Comparison of ENCODE assay signal across 8 cellular contexts in genomic region chr3:113606539-113607218, GRCh38.
A peak's percentile ranks its signal among the peaks of the same experiment; 100 is the strongest.
DNase-seq lines count a peak whose midpoint lies in the region; ATAC-seq lines count a peak whose summit lies in the region.

No MANE protein-coding gene starts in this region.

- H3K27me3 Mint-ChIP-seq in activated CD8-positive, alpha-beta T cell treated with anti-CD3 and anti-CD28 coated beads, Interleukin-2, amount 10 ng/mL, durations not matched to agents 7 days and 5 days (ENCODE audit: low read depth) = no peaks in the 10 kb centered on the region

- peak overlapping the region; percentile 9 for H3K4me3 Mint-ChIP-seq in activated CD8-positive, alpha-beta T cell treated with anti-CD3 and anti-CD28 coated beads, Interleukin-2, amount 10 ng/mL, durations not matched to agents 7 days and 5 days

- POLR2A ChIA-PET in activated CD8-positive, alpha-beta T cell treated with anti-CD3 and anti-CD28 coated beads, Interleukin-2, amount 10 ng/mL, durations not matched to agents 7 days and 5 days (lab: Charles Lee) = interaction anchor here (1.1 kb wide), 1 partner anchor 87 kb away, joined by 3 read pairs; no protein-coding TSS in a partner anchor

- H3K4me1 Mint-ChIP-seq in activated CD8-positive, alpha-beta T cell treated with anti-CD3 and anti-CD28 coated beads, Interleukin-2, amount 10 ng/mL, durations not matched to agents 7 days and 5 days (ENCODE audit: low read depth) = peaks cover 35% of the 10 kb centered on the region

- H3K9me3 Mint-ChIP-seq in activated CD8-positive, alpha-beta T cell treated with anti-CD3 and anti-CD28 coated beads, Interleukin-2, amount 10 ng/mL, durations not matched to agents 7 days and 5 days (ENCODE audit: insufficient read depth) = no peaks in the 10 kb centered on the region

- H3K36me3 Mint-ChIP-seq in activated CD8-positive, alpha-beta T cell treated with anti-CD3 and anti-CD28 coated beads, Interleukin-2, amount 10 ng/mL, durations not matched to agents 7 days and 5 days (ENCODE audit: low read depth) = peaks cover 61% of the 10 kb centered on the region

- peak in 4 of 6 experiments; percentile 2 to 54 (median 46) for DNase-seq in stimulated activated naive CD4-positive, alpha-beta T cell (lab: John Stamatoyannopoulos, UW)
- DNase-seq in stimulated activated naive CD4-positive, alpha-beta T cell treated with Interleukin-2 at 50 U/mL for 16 hours (lab: John Stamatoyannopoulos, UW) = no peak
- peak; percentile 79 for DNase-seq in activated CD8-positive, alpha-beta T cell treated with anti-CD3 and anti-CD28 coated beads, Interleukin-2, amount 10 ng/mL, durations not matched to agents 7 days and 5 days
- peak; percentile 8 to 17 (median 8) for DNase-seq in stimulated activated CD4-positive, alpha-beta T cell treated with anti-CD3 and anti-CD28 coated beads, Interleukin-12 subunit alpha, Interleukin-12 subunit beta, amount 100 ng/mL, for 48 hours (ENCODE audit: low read depth in 2 of 3, low spot score in 1 of 3)
- DNase-seq in islet precursor cell (no peak), NCI-H128 (lab: John Stamatoyannopoulos, UW; ENCODE audit: unreplicated experiment) (no peak), NCI-H526 treated with DMSO at 0.1 percent for 48 hours (lab: John Stamatoyannopoulos, UW) (no peak)

- peak overlapping the region; percentile 74 for H3K27ac Mint-ChIP-seq in activated CD8-positive, alpha-beta T cell treated with anti-CD3 and anti-CD28 coated beads, Interleukin-2, amount 10 ng/mL, durations not matched to agents 7 days and 5 days

- CTCF ChIA-PET in activated CD8-positive, alpha-beta T cell treated with anti-CD3 and anti-CD28 coated beads, Interleukin-2, amount 10 ng/mL, durations not matched to agents 7 days and 5 days (lab: Charles Lee) = interaction anchor here (1.4 to 2.6 kb wide), 3 partner anchors 29 to 138 kb away, joined by 4 to 12 read pairs (median 8); no protein-coding TSS in a partner anchor

- ATAC-seq in HG03342 (IDR thresholded peaks at IDR 0.05; ENCODE audit: unreplicated experiment) = peak; percentile 99
- peak; percentile 98 for ATAC-seq in activated CD8-positive, alpha-beta T cell treated with anti-CD3 and anti-CD28 coated beads, Interleukin-2, amount 10 ng/mL, durations not matched to agents 7 days and 5 days

Comparison
In these comparisons a context has a peak if more than half of its experiments do, and no peak if none do; other contexts are left out.
1. DNase-seq: peak in stimulated activated naive CD4-positive, alpha-beta T cell (4 of 6), activated CD8-positive, alpha-beta T cell treated with anti-CD3 and anti-CD28 coated beads, Interleukin-2, amount 10 ng/mL, durations not matched to agents 7 days and 5 days (single experiment) and stimulated activated CD4-positive, alpha-beta T cell treated with anti-CD3 and anti-CD28 coated beads, Interleukin-12 subunit alpha, Interleukin-12 subunit beta, amount 100 ng/mL, for 48 hours (3 of 3); none in stimulated activated naive CD4-positive, alpha-beta T cell treated with Interleukin-2 at 50 U/mL for 16 hours (single experiment), islet precursor cell (single experiment), NCI-H128 (single experiment) and NCI-H526 treated with DMSO at 0.1 percent for 48 hours (single experiment).